In genomic region chr11:14499178-14499559, GRCh38 we compare ENCODE assay signal across 1 cellular context.
TF ChIP-seq lines count a peak whose summit lies in the region.

No MANE protein-coding gene starts in this region.

TF ChIP-seq in IMR-90, 13 proteins besides CTCF, POLR2A, EP300 and RAD21:
- TF ChIP-seq MXI1 (IDR thresholded peaks at IDR 0.05; ENCODE audit: borderline replicate concordance, low read depth, low read length), result no peak
- TF ChIP-seq ELK1 (IDR thresholded peaks at IDR 0.05; ENCODE audit: borderline replicate concordance, low read depth, low read length), result no peak
- no peak for TF ChIP-seq CEBPB (IDR thresholded peaks at IDR 0.05; ENCODE audit: low read depth, low read length)
- TF ChIP-seq BHLHE40 (IDR thresholded peaks at IDR 0.05; ENCODE audit: low read depth, low read length), result no peak
- TF ChIP-seq SMC3 (IDR thresholded peaks at IDR 0.05; ENCODE audit: low read depth, low read length), result no peak
- TF ChIP-seq NFE2L2 (IDR thresholded peaks at IDR 0.05; ENCODE audit: low read depth, low read length), result no peak
- TF ChIP-seq, protein P1, sequence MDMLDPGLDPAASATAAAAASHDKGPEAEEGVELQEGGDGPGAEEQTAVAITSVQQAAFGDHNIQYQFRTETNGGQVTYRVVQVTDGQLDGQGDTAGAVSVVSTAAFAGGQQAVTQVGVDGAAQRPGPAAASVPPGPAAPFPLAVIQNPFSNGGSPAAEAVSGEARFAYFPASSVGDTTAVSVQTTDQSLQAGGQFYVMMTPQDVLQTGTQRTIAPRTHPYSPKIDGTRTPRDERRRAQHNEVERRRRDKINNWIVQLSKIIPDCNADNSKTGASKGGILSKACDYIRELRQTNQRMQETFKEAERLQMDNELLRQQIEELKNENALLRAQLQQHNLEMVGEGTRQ (IDR thresholded peaks at IDR 0.05; ENCODE audit: low read depth, low read length), result no peak
- TF ChIP-seq RCOR1 (IDR thresholded peaks at IDR 0.05; ENCODE audit: insufficient replicate concordance, low read length), result no peak
